In the genomic region with DNA sequence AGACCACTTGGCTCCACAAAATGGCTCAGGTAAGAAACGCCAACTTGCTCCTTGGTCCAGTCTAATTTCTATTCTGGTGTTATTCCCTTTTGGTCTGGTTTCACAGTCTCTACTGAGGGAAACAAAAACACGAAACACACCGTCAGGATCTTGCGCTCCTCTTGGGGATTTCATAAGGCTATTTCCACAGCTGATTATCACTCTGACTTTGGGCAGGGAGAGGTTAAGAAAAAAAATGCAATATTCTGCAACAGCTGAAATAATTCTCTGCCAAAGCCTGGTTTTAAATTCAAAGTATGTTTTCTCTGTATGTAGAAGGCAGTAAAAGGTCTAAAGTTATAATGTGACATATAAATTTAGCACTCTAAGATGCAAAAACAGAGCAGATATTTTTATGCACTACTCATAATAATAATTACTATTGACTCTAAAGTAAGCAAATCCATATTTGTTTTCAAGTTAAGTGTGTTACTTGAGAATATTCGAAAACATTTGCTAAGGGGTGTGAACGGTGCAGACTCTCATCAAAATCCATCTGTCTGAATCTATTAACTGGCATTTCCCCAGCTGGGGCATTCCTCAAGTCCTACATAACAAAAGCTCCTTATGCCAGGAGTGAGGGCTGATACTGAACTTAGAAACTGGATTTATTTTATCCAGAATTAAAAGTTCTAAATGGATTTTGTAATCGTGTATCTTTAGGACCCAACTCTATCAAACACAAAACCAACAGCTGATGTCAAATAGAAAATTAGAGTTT, we compare ENCODE assay signal across 1 cellular context.
TF ChIP-seq lines count a peak whose summit lies in the region.

No MANE protein-coding gene starts in this region.

TF ChIP-seq in IMR-90, 13 proteins besides CTCF, POLR2A, EP300 and RAD21:
- no peak for TF ChIP-seq USF2 (IDR thresholded peaks at IDR 0.05; ENCODE audit: low read depth, low read length)
- no peak for TF ChIP-seq BHLHE40 (IDR thresholded peaks at IDR 0.05; ENCODE audit: low read depth, low read length)
- no peak for TF ChIP-seq CEBPB (IDR thresholded peaks at IDR 0.05; ENCODE audit: low read depth, low read length)
